In genomic region chr11:70024773-70025045, GRCh38 we compare ENCODE assay signal across 28 cellular contexts. TPM values are rescaled to one million over a fixed set of nuclear protein-coding genes. Genes with fewer than 3 reads are reported as not detected.
"Had no signal": no experiment of that assay in that cellular context is flagged by ENCODE, and none has a peak within 500 bp of the region (broad histone marks: within the 10 kb centered on the region; RNA-seq: fewer than 3 reads in every experiment).

No MANE protein-coding gene starts in this region.

- H3K4me3 Mint-ChIP-seq: dendritic cell treated with granulocyte-macrophage colony-stimulating factor and Interleukin-4, amounts not matched to agents 40 ng/mL and 50 ng/mL, for 4 days; effector memory CD8-positive, alpha-beta T cell; memory B cell; mesothelial cell of epicardium; naive B cell had no signal

- DNase-seq: cortex of kidney; effector CD8-positive, alpha-beta T cell; effector memory CD8-positive, alpha-beta T cell; erythroblast; esophagus squamous epithelium; foreskin fibroblast; foreskin melanocyte; gastrocnemius medialis; glutamatergic neuron; head of caudate nucleus; heart right ventricle; hippocampal formation; kidney; kidney glomerular epithelial cell; left lung; left ventricle myocardium superior; mammary epithelial cell; mesendoderm; mucosa of descending colon; naive B cell had no signal

- H3K4me1 ChIP-seq: esophagus squamous epithelium, gastrocnemius medialis, left lung had no signal

- H3K9me3 ChIP-seq: esophagus squamous epithelium, gastrocnemius medialis, left lung, mucosa of descending colon had no signal

- H3K4me1 Mint-ChIP-seq: memory B cell, naive B cell had no signal

- ATAC-seq: effector memory CD8-positive, alpha-beta T cell; esophagus mucosa; gastrocnemius medialis; heart right ventricle; left lung; left ventricle myocardium superior; mucosa of descending colon had no signal

- H3K27me3 ChIP-seq: gastrocnemius medialis, heart right ventricle, left lung had no signal

- H3K27ac Mint-ChIP-seq: dendritic cell treated with granulocyte-macrophage colony-stimulating factor and Interleukin-4, amounts not matched to agents 40 ng/mL and 50 ng/mL, for 4 days; effector memory CD8-positive, alpha-beta T cell; memory B cell; mesothelial cell of epicardium; naive B cell had no signal

- H3K4me3 ChIP-seq: esophagus squamous epithelium, gastrocnemius medialis, heart right ventricle, left lung, lung, mucosa of descending colon had no signal

- H3K27me3 Mint-ChIP-seq: dendritic cell treated with granulocyte-macrophage colony-stimulating factor and Interleukin-4, amounts not matched to agents 40 ng/mL and 50 ng/mL, for 4 days had no signal

- H3K36me3 ChIP-seq: esophagus squamous epithelium, gastrocnemius medialis, heart right ventricle, left lung had no signal

- H3K9me3 Mint-ChIP-seq: dendritic cell treated with granulocyte-macrophage colony-stimulating factor and Interleukin-4, amounts not matched to agents 40 ng/mL and 50 ng/mL, for 4 days; effector memory CD8-positive, alpha-beta T cell had no signal

- H3K27ac ChIP-seq: epithelial cell of prostate, esophagus squamous epithelium, gastrocnemius medialis, heart right ventricle, left lung had no signal

- H3K36me3 Mint-ChIP-seq: memory B cell, mesothelial cell of epicardium, naive B cell had no signal

RNA-seq across cellular contexts. Expression of gene ANO1, which starts 53.4 kb away (rescaled TPM):
- total RNA-seq: dermis microvascular lymphatic vessel endothelial cell, myocyte had no signal
